In genomic region chr1:20660363-20661234, GRCh38 we compare ENCODE assay signal across 8 cellular contexts. TPM values are rescaled to one million over a fixed set of nuclear protein-coding genes. Genes with fewer than 3 reads are reported as not detected.
A peak's percentile ranks its signal among the peaks of the same experiment; 100 is the strongest.
DNase-seq lines count a peak whose midpoint lies in the region; ATAC-seq, FAIRE-seq and TF ChIP-seq lines count a peak whose summit lies in the region.

No MANE protein-coding gene starts in this region.

- peak overlapping the region; percentile 85 for H3K9ac ChIP-seq in HepG2 (ENCODE audit: insufficient read depth, low read depth, low read length)

- peak overlapping the region; percentile 65 for H3K4me2 ChIP-seq in HepG2 (ENCODE audit: low read depth, low read length)

- POLR2A ChIA-PET in HepG2 (lab: Yijun Ruan, JAX): interaction anchor here (0.6 to 2.9 kb wide), 18 partner anchors 9 to 1392 kb away, joined by 3 to 24 read pairs (median 4); partner anchors contain the start of genes CDC42, FAM43B, HP1BP3 and PINK1

- H3K9me3 Mint-ChIP-seq in IgD-negative memory B cell: no peaks in the 10 kb centered on the region

- H4K20me1 ChIP-seq in HepG2 (ENCODE audit: insufficient read depth, low read length): no peaks in the 10 kb centered on the region

- TF ChIP-seq CTCF in astrocyte of the spinal cord (IDR thresholded peaks at IDR 0.05; ENCODE audit: low read depth, low read length): no peak
- no peak for TF ChIP-seq CTCF in HepG2 (CRISPR knock-in tag; IDR thresholded peaks at IDR 0.05)

- DNase-seq in DMS 273 (lab: John Stamatoyannopoulos, UW; ENCODE audit: unreplicated experiment) (peak; percentile 53), DMS 273 treated with DMSO at 0.1 percent for 48 hours (lab: John Stamatoyannopoulos, UW) (no peak), astrocyte of the spinal cord (ENCODE audit: low read depth, low spot score) (no peak), HepG2 (ENCODE audit: low spot score) (no peak), NCI-H2227 (lab: John Stamatoyannopoulos, UW; ENCODE audit: unreplicated experiment) (no peak), iPS-NIHi7 (ENCODE audit: extremely low spot score) (no peak)

- intact Hi-C loops in HepG2 (cut with micrococcal nuclease; ENCODE audit: unreplicated experiment): no loop called here

- 0% methylated on average over 22 of the region's 28 CpGs for WGBS in HepG2 (ENCODE audit: low lambda C conversion rate)
- 4% methylated on average over 28 of the region's 28 CpGs for WGBS in thymus

- TSS peak; percentile 66 for BruUV-seq in HepG2 (replicated peaks; lab: Mats Ljungman, UMichigan)

- H2AFZ ChIP-seq in HepG2 (ENCODE audit: low read length): no peak overlapping the region

- peaks cover 26 to 29% (median 28%) of the 10 kb centered on the region in 3 donors for H3K4me1 Mint-ChIP-seq in IgD-negative memory B cell

- CTCF ChIA-PET in HepG2 (lab: Yijun Ruan, JAX; ENCODE audit: low intra/inter-chr PET ratio, low total read pairs): no interaction called here

- peaks cover 48% of the 10 kb centered on the region for H3K79me2 ChIP-seq in HepG2 (ENCODE audit: insufficient read depth, low read length)

- TF ChIP-seq EP300 in HepG2 (IDR thresholded peaks at IDR 0.05; ENCODE audit: low read depth in 2 of 2, low read length in 2 of 2) (no peak), HepG2 (CRISPR knock-in tag; IDR thresholded peaks at IDR 0.05; ENCODE audit: borderline replicate concordance) (0 out of 2 replicates have a peak, but pooled peaks have one; percentile 16)

- H3K4me3 Mint-ChIP-seq in IgD-negative memory B cell: peak overlapping the region; percentile 98 to 100 (median 99)

- peak overlapping the region; percentile 39 for H3K27ac ChIP-seq in HepG2 (ENCODE audit: extremely low read length, insufficient read depth, low read length)
- H3K27ac ChIP-seq in thymus (ENCODE audit: low read depth): peak overlapping the region; percentile 57

- no peaks in the 10 kb centered on the region for H3K9me3 ChIP-seq in HepG2 (ENCODE audit: low read length)
- H3K9me3 ChIP-seq in thymus (ENCODE audit: control insufficient read depth): no peaks in the 10 kb centered on the region

- H3K36me3 ChIP-seq in HepG2 (replicated peaks in 1 of 2; ENCODE audit: control insufficient read depth in 1 of 2, insufficient read depth in 2 of 2, low read length in 2 of 2) (peaks cover 20 to 33% of the 10 kb centered on the region in 2 experiments), thymus (ENCODE audit: control insufficient read depth, insufficient read depth) (peaks cover 27% of the 10 kb centered on the region)

- TF ChIP-seq POLR2A in HepG2 (IDR thresholded peaks at IDR 0.05; ENCODE audit: insufficient read depth in 1 of 2, low read depth in 2 of 2, low read length in 2 of 2): no peak

- peaks cover 3% of the 10 kb centered on the region for H3K36me3 Mint-ChIP-seq in IgD-negative memory B cell

- H3K27ac Mint-ChIP-seq in IgD-negative memory B cell: peak overlapping the region; percentile 80 to 98 (median 98)

- H3K4me1 ChIP-seq in HepG2 (ENCODE audit: insufficient read depth, low read length) (peaks cover 47% of the 10 kb centered on the region), thymus (ENCODE audit: control insufficient read depth, insufficient read depth, low read length) (peaks cover 21% of the 10 kb centered on the region)

- in situ Hi-C loops in astrocyte of the spinal cord (cut with HindIII; ENCODE audit: low sequenced_read_pairs): no loop called here
- in situ Hi-C loops in HepG2 (cut with HindIII; ENCODE audit: extremely low pct_ligation_motif_present, low pct_unique_long_range_greater_than_20kb): no loop called here

- peak overlapping the region; percentile 97 for H3K4me3 ChIP-seq in astrocyte of the spinal cord (ENCODE audit: low read depth, low read length)
- H3K4me3 ChIP-seq in HepG2 (replicated peaks in 1 of 3; ENCODE audit: insufficient read depth in 1 of 3, low read depth in 2 of 3, low read length in 3 of 3): peak overlapping the region; percentile 76 to 98 (median 89)
- H3K4me3 ChIP-seq in thymus (ENCODE audit: low read length): peak overlapping the region; percentile 51

- ATAC-seq in HepG2: no peak

- FAIRE-seq in HepG2 (lab: Jason Lieb, UNC): no peak

- no peaks in the 10 kb centered on the region for H3K27me3 Mint-ChIP-seq in IgD-negative memory B cell

- no peak for TF ChIP-seq RAD21 in HepG2 (CRISPR knock-in tag; IDR thresholded peaks at IDR 0.05)

- H3K27me3 ChIP-seq in HepG2 (ENCODE audit: control insufficient read depth in 1 of 2, insufficient read depth in 2 of 2, low read length in 2 of 2) (no peaks in the 10 kb centered on the region; a peak in 1 of 5 replicates), thymus (ENCODE audit: control insufficient read depth, insufficient read depth) (no peaks in the 10 kb centered on the region)

RNA-seq across cellular contexts. Expression of gene DDOST, which starts 0.6 kb away (rescaled TPM):
- 209 TPM for polyA plus RNA-seq in IgD-negative memory B cell
- total RNA-seq in HepG2 (2016; rRNA removed; fragmentation: Illumina TruSeq; extraction: Trizol): 167 and 335 TPM in 2 replicates
- total RNA-seq in HepG2 (2016; cell fraction: cytosol; rRNA removed; fragmentation: Illumina TruSeq; extraction: Trizol; ENCODE audit: low read depth): 55.5 and 58.3 TPM in 2 replicates
- 152 and 344 TPM in 2 replicates for total RNA-seq in HepG2 (2016; cell fraction: insoluble cytoplasmic fraction; rRNA removed; fragmentation: Illumina TruSeq; extraction: Trizol)
- 109 and 116 TPM in 2 replicates for total RNA-seq in HepG2 (2016; cell fraction: membrane; rRNA removed; fragmentation: Illumina TruSeq; extraction: Trizol)
- total RNA-seq in HepG2 (2016; cell fraction: nucleus; rRNA removed; fragmentation: Illumina TruSeq; extraction: Trizol): 220 and 261 TPM in 2 replicates
- polyA plus RNA-seq in HepG2 (2011; rRNA removed): 485 and 494 TPM in 2 replicates
- 512 and 565 TPM in 2 replicates for polyA plus RNA-seq in HepG2 (2011; cell fraction: cytosol; rRNA removed)
- 123 and 124 TPM in 2 replicates for polyA plus RNA-seq in HepG2 (2011; cell fraction: nucleus; rRNA removed)
- 190 and 241 TPM in 2 replicates for polyA plus RNA-seq in HepG2 (2012)
- 62.9 and 71.0 TPM in 2 replicates for polyA plus RNA-seq in HepG2 (2016; cell fraction: cytosol; fragmentation: Illumina TruSeq; extraction: Trizol; ENCODE audit: low read depth)
- polyA plus RNA-seq in HepG2 (2016; cell fraction: insoluble cytoplasmic fraction; fragmentation: Illumina TruSeq; extraction: Trizol; ENCODE audit: low read depth): 137 and 148 TPM in 2 replicates
- 92.2 and 98.9 TPM in 2 replicates for polyA plus RNA-seq in HepG2 (2016; cell fraction: membrane; fragmentation: Illumina TruSeq; extraction: Trizol; ENCODE audit: low read depth)
- polyA plus RNA-seq in HepG2 (2016; cell fraction: nucleus; fragmentation: Illumina TruSeq; extraction: Trizol; ENCODE audit: insufficient read depth, low read depth): 331 and 354 TPM in 2 replicates
- polyA minus RNA-seq in HepG2 (2011; rRNA and poly(A)+ RNA removed; ENCODE audit: low replicate concordance): 116 and 435 TPM in 2 replicates
- 152 TPM in 2 replicates for polyA minus RNA-seq in HepG2 (2011; cell fraction: cytosol; rRNA and poly(A)+ RNA removed)
- polyA minus RNA-seq in HepG2 (2011; cell fraction: nucleus; rRNA and poly(A)+ RNA removed): 85.1 and 101 TPM in 2 replicates
- 93.0 TPM for polyA plus RNA-seq in thymus

RNA-seq across cellular contexts. Expression of gene PINK1, which starts 27.3 kb away (rescaled TPM):
- 9.6 TPM for polyA plus RNA-seq in IgD-negative memory B cell
- 13.1 and 15.3 TPM in 2 replicates for total RNA-seq in HepG2 (2016; rRNA removed; fragmentation: Illumina TruSeq; extraction: Trizol)
- 5.6 and 6.1 TPM in 2 replicates for total RNA-seq in HepG2 (2016; cell fraction: cytosol; rRNA removed; fragmentation: Illumina TruSeq; extraction: Trizol; ENCODE audit: low read depth)
- 13.5 and 15.3 TPM in 2 replicates for total RNA-seq in HepG2 (2016; cell fraction: insoluble cytoplasmic fraction; rRNA removed; fragmentation: Illumina TruSeq; extraction: Trizol)
- 11.1 and 11.3 TPM in 2 replicates for total RNA-seq in HepG2 (2016; cell fraction: membrane; rRNA removed; fragmentation: Illumina TruSeq; extraction: Trizol)
- total RNA-seq in HepG2 (2016; cell fraction: nucleus; rRNA removed; fragmentation: Illumina TruSeq; extraction: Trizol): 6.6 and 7.9 TPM in 2 replicates
- polyA plus RNA-seq in HepG2 (2011; rRNA removed): 16.1 and 22.2 TPM in 2 replicates
- 18.4 and 20.0 TPM in 2 replicates for polyA plus RNA-seq in HepG2 (2011; cell fraction: cytosol; rRNA removed)
- 9.4 and 14.0 TPM in 2 replicates for polyA plus RNA-seq in HepG2 (2011; cell fraction: nucleus; rRNA removed)
- 16.1 and 27.7 TPM in 2 replicates for polyA plus RNA-seq in HepG2 (2012)
- polyA plus RNA-seq in HepG2 (2016; cell fraction: cytosol; fragmentation: Illumina TruSeq; extraction: Trizol; ENCODE audit: low read depth): 5.1 and 5.5 TPM in 2 replicates
- polyA plus RNA-seq in HepG2 (2016; cell fraction: insoluble cytoplasmic fraction; fragmentation: Illumina TruSeq; extraction: Trizol; ENCODE audit: low read depth): 11.4 and 13.0 TPM in 2 replicates
- 6.7 and 7.8 TPM in 2 replicates for polyA plus RNA-seq in HepG2 (2016; cell fraction: membrane; fragmentation: Illumina TruSeq; extraction: Trizol; ENCODE audit: low read depth)
- 7.1 and 7.2 TPM in 2 replicates for polyA plus RNA-seq in HepG2 (2016; cell fraction: nucleus; fragmentation: Illumina TruSeq; extraction: Trizol; ENCODE audit: insufficient read depth, low read depth)
- 18.7 and 37.0 TPM in 2 replicates for polyA minus RNA-seq in HepG2 (2011; rRNA and poly(A)+ RNA removed; ENCODE audit: low replicate concordance)
- 6.9 and 10.6 TPM in 2 replicates for polyA minus RNA-seq in HepG2 (2011; cell fraction: cytosol; rRNA and poly(A)+ RNA removed)
- 5.0 and 6.5 TPM in 2 replicates for polyA minus RNA-seq in HepG2 (2011; cell fraction: nucleus; rRNA and poly(A)+ RNA removed)
- polyA plus RNA-seq in thymus: 51.7 TPM

RNA-seq across cellular contexts. Expression of gene KIF17, which starts 57.2 kb away (rescaled TPM):
- not detected for polyA plus RNA-seq in IgD-negative memory B cell
- total RNA-seq in HepG2 (2016; rRNA removed; fragmentation: Illumina TruSeq; extraction: Trizol): 0.24 and 0.25 TPM in 2 replicates
- not detected in 2 replicates for total RNA-seq in HepG2 (2016; cell fraction: cytosol; rRNA removed; fragmentation: Illumina TruSeq; extraction: Trizol; ENCODE audit: low read depth)
- total RNA-seq in HepG2 (2016; cell fraction: insoluble cytoplasmic fraction; rRNA removed; fragmentation: Illumina TruSeq; extraction: Trizol): 0.13 and 0.27 TPM in 2 replicates
- total RNA-seq in HepG2 (2016; cell fraction: membrane; rRNA removed; fragmentation: Illumina TruSeq; extraction: Trizol): 0.34 TPM in 1 of 2 replicates, not detected in the other
- total RNA-seq in HepG2 (2016; cell fraction: nucleus; rRNA removed; fragmentation: Illumina TruSeq; extraction: Trizol): 0.16 TPM in 1 of 2 replicates, not detected in the other
- 0.44 and 0.52 TPM in 2 replicates for polyA plus RNA-seq in HepG2 (2011; rRNA removed)
- polyA plus RNA-seq in HepG2 (2011; cell fraction: cytosol; rRNA removed): 0.27 and 0.36 TPM in 2 replicates
- polyA plus RNA-seq in HepG2 (2011; cell fraction: nucleus; rRNA removed): 0.63 and 0.69 TPM in 2 replicates
- polyA plus RNA-seq in HepG2 (2012): 0.35 and 0.60 TPM in 2 replicates
- polyA plus RNA-seq in HepG2 (2016; cell fraction: cytosol; fragmentation: Illumina TruSeq; extraction: Trizol; ENCODE audit: low read depth): 0.11 and 0.24 TPM in 2 replicates
- 0.21 TPM in 1 of 2 replicates, not detected in the other for polyA plus RNA-seq in HepG2 (2016; cell fraction: insoluble cytoplasmic fraction; fragmentation: Illumina TruSeq; extraction: Trizol; ENCODE audit: low read depth)
- polyA plus RNA-seq in HepG2 (2016; cell fraction: membrane; fragmentation: Illumina TruSeq; extraction: Trizol; ENCODE audit: low read depth): 0.14 and 0.47 TPM in 2 replicates
- polyA plus RNA-seq in HepG2 (2016; cell fraction: nucleus; fragmentation: Illumina TruSeq; extraction: Trizol; ENCODE audit: insufficient read depth, low read depth): 0.36 TPM in 1 of 2 replicates, not detected in the other
- polyA minus RNA-seq in HepG2 (2011; rRNA and poly(A)+ RNA removed; ENCODE audit: low replicate concordance): 0.78 TPM in 1 of 2 replicates, not detected in the other
- not detected in 2 replicates for polyA minus RNA-seq in HepG2 (2011; cell fraction: cytosol; rRNA and poly(A)+ RNA removed)
- 0.52 and 0.62 TPM in 2 replicates for polyA minus RNA-seq in HepG2 (2011; cell fraction: nucleus; rRNA and poly(A)+ RNA removed)
- polyA plus RNA-seq in thymus: 1.0 TPM
